Comparison of ENCODE assay signal across 2 cellular contexts in genomic region chr7:155791836-155792235, GRCh38.
A peak's percentile ranks its signal among the peaks of the same experiment; 100 is the strongest.
TF ChIP-seq lines count a peak whose summit lies in the region.

No MANE protein-coding gene starts in this region.

TF ChIP-seq in HepG2, 621 proteins besides CTCF, POLR2A, EP300 and RAD21:
- TF ChIP-seq ZNF687 (CRISPR knock-in tag; IDR thresholded peaks at IDR 0.05) (no peak), PCBP2 (optimal IDR thresholded peaks at IDR 0.05; ENCODE audit: low read depth, low read length, poor library complexity, severe bottlenecking) (peak; percentile 98)
TF ChIP-seq in HepG2: peak in this region for 1.

TF ChIP-seq in HEK293, 187 proteins besides CTCF, POLR2A, EP300 and RAD21:
- TF ChIP-seq ZNF596 (tag by site-specific recombination; IDR thresholded peaks at IDR 0.05) (0 out of 2 replicates have a peak, but pooled peaks have one; percentile 30), HOXC10 (CRISPR knock-in tag; IDR thresholded peaks at IDR 0.05) (no peak)
